Comparison of ENCODE assay signal across 8 cellular contexts in the genomic region with DNA sequence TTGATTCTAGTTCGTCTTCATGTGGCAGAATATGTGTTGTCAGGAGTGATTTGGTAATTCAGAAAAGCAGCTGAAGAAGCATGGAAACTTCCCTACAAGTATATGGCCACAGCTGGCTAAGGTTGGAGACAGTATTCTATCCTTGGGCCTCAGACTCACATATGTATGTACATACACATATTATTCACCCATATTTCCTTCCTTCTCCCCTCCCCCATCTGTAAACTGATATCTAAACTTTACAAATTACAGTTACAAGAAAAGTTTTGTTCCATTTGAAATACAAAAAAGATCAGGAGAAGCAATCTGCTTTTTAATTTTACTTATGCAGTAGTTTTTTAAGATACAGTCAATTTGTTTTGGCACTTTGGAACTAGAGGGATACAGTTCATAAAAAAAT. TPM values are rescaled to one million over a fixed set of nuclear protein-coding genes. Genes with fewer than 3 reads are reported as not detected.
DNase-seq lines count a peak whose midpoint lies in the region; ATAC-seq and TF ChIP-seq lines count a peak whose summit lies in the region.

No MANE protein-coding gene starts in this region.

- peaks cover 56% of the 10 kb centered on the region for H3K4me1 Mint-ChIP-seq in CD14-positive monocyte

- H3K9me3 ChIP-seq in HUES6 (ENCODE audit: control insufficient read depth, insufficient read depth, low read depth, low read length), result 0 out of 2 replicates have a peak, but pooled peaks cover 2% of the 10 kb centered on the region
- no peaks in the 10 kb centered on the region for H3K9me3 ChIP-seq in mucosa of rectum (ENCODE audit: control insufficient read depth in 2 of 2, low read length in 2 of 2)

- no peak overlapping the region for H3K27ac ChIP-seq in HUES6 (ENCODE audit: low read depth, low read length)
- H3K27ac ChIP-seq in mucosa of rectum (ENCODE audit: low read depth in 2 of 2, low read length in 2 of 2), result peak overlapping the region; percentile 100

- H3K4me1 ChIP-seq in HUES6 (ENCODE audit: control insufficient read depth, insufficient read depth, low read length) (peaks cover 16% of the 10 kb centered on the region), mucosa of rectum (ENCODE audit: control insufficient read depth in 2 of 2, insufficient read depth in 2 of 2, low read length in 2 of 2) (peaks cover 25 to 38% of the 10 kb centered on the region in 2 donors)

- in situ Hi-C loops in astrocyte of the spinal cord (cut with HindIII; ENCODE audit: low sequenced_read_pairs), result no loop called here

- H3K9me3 Mint-ChIP-seq in CD14-positive monocyte, result peaks cover 0 to 4% (median 0%) of the 10 kb centered on the region in 7 donors

- H3K36me3 ChIP-seq in HUES6 (ENCODE audit: control insufficient read depth, insufficient read depth, low read length) (peaks cover 15% of the 10 kb centered on the region), mucosa of rectum (ENCODE audit: control insufficient read depth in 2 of 2, insufficient read depth in 2 of 2, low read length in 2 of 2) (no peaks in the 10 kb centered on the region)

- intact Hi-C loops in CD14-positive monocyte (cut with micrococcal nuclease), result loop anchor here in 1 of 2 donors (10.0 kb wide), 1 partner anchor 47 kb away; no protein-coding TSS in a partner anchor

- H3K27me3 ChIP-seq in HUES6 (ENCODE audit: control insufficient read depth, insufficient read depth, low read length) (no peaks in the 10 kb centered on the region), mucosa of rectum (ENCODE audit: control insufficient read depth in 2 of 2, insufficient read depth in 2 of 2, low read length in 2 of 2) (no peaks in the 10 kb centered on the region)

- H3K9ac ChIP-seq in HUES6 (ENCODE audit: low read length) (no peak overlapping the region), mucosa of rectum (ENCODE audit: low read depth in 1 of 2, low read length in 2 of 2) (peak overlapping the region; percentile 83 to 88)

- TF ChIP-seq CTCF in CD14-positive monocyte (IDR thresholded peaks at IDR 0.05) (no peak), astrocyte of the spinal cord (IDR thresholded peaks at IDR 0.05; ENCODE audit: low read depth, low read length) (no peak)

- peak overlapping the region in 5 of 7 donors; percentile 73 to 99 (median 92) for H3K27ac Mint-ChIP-seq in CD14-positive monocyte

- H3K4me3 ChIP-seq in HUES6 (ENCODE audit: low read depth, low read length) (peak overlapping the region; percentile 96), astrocyte of the spinal cord (ENCODE audit: low read depth, low read length) (peak overlapping the region; percentile 73), mucosa of rectum (ENCODE audit: low read length in 2 of 2) (peak overlapping the region; percentile 78 to 89)

- no peak for DNase-seq in CD14-positive monocyte (ENCODE audit: low spot score)
- no peak for DNase-seq in astrocyte of the spinal cord (ENCODE audit: low read depth, low spot score)

- ATAC-seq in HG02763 (IDR thresholded peaks at IDR 0.05; ENCODE audit: unreplicated experiment) (no peak), GM19463 (IDR thresholded peaks at IDR 0.05; ENCODE audit: unreplicated experiment) (no peak), HG02852 (IDR thresholded peaks at IDR 0.05; ENCODE audit: unreplicated experiment) (no peak), GM18520 (IDR thresholded peaks at IDR 0.05; ENCODE audit: unreplicated experiment) (no peak)

- peak overlapping the region; percentile 87 for H3K4me3 Mint-ChIP-seq in CD14-positive monocyte

- peaks cover 32 to 43% of the 10 kb centered on the region in 2 donors for H3K36me3 Mint-ChIP-seq in CD14-positive monocyte

- H3K27me3 Mint-ChIP-seq in CD14-positive monocyte (ENCODE audit: low read depth in 3 of 3), result peaks cover 0 to 2% (median 0%) of the 10 kb centered on the region in 3 donors

RNA-seq across cellular contexts. Expression of gene SP3, which starts 3.1 kb away (rescaled TPM):
- polyA plus RNA-seq in CD14-positive monocyte, result 10 to 100 TPM; 44.8 to 54.2 TPM
